9 cellular contexts compared by ENCODE assay signal in genomic region chrX:101051153-101051548, GRCh38. TPM values are rescaled to one million over a fixed set of nuclear protein-coding genes. Genes with fewer than 3 reads are reported as not detected.
DNase-seq lines count a peak whose midpoint lies in the region; ATAC-seq, FAIRE-seq and TF ChIP-seq lines count a peak whose summit lies in the region.
"Had no signal": no experiment of that assay in that cellular context is flagged by ENCODE, and none has a peak within 500 bp of the region (broad histone marks: within the 10 kb centered on the region; RNA-seq: fewer than 3 reads in every experiment).

No MANE protein-coding gene starts in this region.

- no peaks in the 10 kb centered on the region for H3K27me3 ChIP-seq in vagina

- peak overlapping the region; percentile 84 for H3K4me3 ChIP-seq in GM12865 (ENCODE audit: low read depth, low read length)
- H3K4me3 ChIP-seq in lower leg skin (ENCODE audit: low read depth, poor library complexity, severe bottlenecking), result peak overlapping the region; percentile 30
- H3K4me3 ChIP-seq in vagina, result peak overlapping the region; percentile 51 to 58

- FAIRE-seq in H54 (lab: Jason Lieb, UNC), result no peak

- no peak for TF ChIP-seq POLR2A in lower leg skin (IDR thresholded peaks at IDR 0.05)
- no peak for TF ChIP-seq POLR2A in vagina (IDR thresholded peaks at IDR 0.05)
- TF ChIP-seq POLR2A in H54 (IDR thresholded peaks at IDR 0.05; ENCODE audit: low read depth, low read length), result no peak

- POLR2A ChIA-PET in activated naive CD8-positive, alpha-beta T cell treated with anti-CD3 and anti-CD28 coated beads, Interleukin-2, amount 10 ng/mL, durations not matched to agents 7 days and 5 days (lab: Charles Lee), result no interaction called here

- H3K27me3 Mint-ChIP-seq in activated naive CD8-positive, alpha-beta T cell treated with anti-CD3 and anti-CD28 coated beads, Interleukin-2, amount 10 ng/mL, durations not matched to agents 7 days and 5 days, result no peaks in the 10 kb centered on the region

- peak overlapping the region; percentile 80 for H3K27ac ChIP-seq in vagina

- ATAC-seq in HG02678 (IDR thresholded peaks at IDR 0.05; ENCODE audit: unreplicated experiment) (peak; percentile 4), GM18519 (IDR thresholded peaks at IDR 0.05; ENCODE audit: low FRiP score, unreplicated experiment) (no peak)
- no peak for ATAC-seq in activated naive CD8-positive, alpha-beta T cell treated with anti-CD3 and anti-CD28 coated beads, Interleukin-2, amount 10 ng/mL, durations not matched to agents 7 days and 5 days (ENCODE audit: low read depth)

- no peaks in the 10 kb centered on the region for H3K36me3 ChIP-seq in vagina

- peak overlapping the region; percentile 87 for H3K4me3 Mint-ChIP-seq in activated naive CD8-positive, alpha-beta T cell treated with anti-CD3 and anti-CD28 coated beads, Interleukin-2, amount 10 ng/mL, durations not matched to agents 7 days and 5 days

- no peaks in the 10 kb centered on the region for H3K9me3 Mint-ChIP-seq in activated naive CD8-positive, alpha-beta T cell treated with anti-CD3 and anti-CD28 coated beads, Interleukin-2, amount 10 ng/mL, durations not matched to agents 7 days and 5 days

- intact Hi-C loops in lower leg skin (cut with DNase I; ENCODE audit: low total_unique reads) (no loop called here), vagina (cut with DNase I) (no loop called here)

- H3K4me1 ChIP-seq in vagina, result no peaks in the 10 kb centered on the region

- H3K9me3 ChIP-seq in vagina, result no peaks in the 10 kb centered on the region

- H3K36me3 Mint-ChIP-seq in activated naive CD8-positive, alpha-beta T cell treated with anti-CD3 and anti-CD28 coated beads, Interleukin-2, amount 10 ng/mL, durations not matched to agents 7 days and 5 days, result peaks cover 10% of the 10 kb centered on the region

- WGBS in lower leg skin, 2 donors, result 5 to 49% methylated on average over 5 of the region's 5 CpGs

- TF ChIP-seq CTCF in GM12865 (IDR thresholded peaks at IDR 0.05; ENCODE audit: insufficient read depth, low read depth, low read length, missing control alignments), result no peak
- no peak for TF ChIP-seq CTCF in lower leg skin (IDR thresholded peaks at IDR 0.05)
- no peak for TF ChIP-seq CTCF in vagina (IDR thresholded peaks at IDR 0.05)

- H3K4me1 Mint-ChIP-seq in activated naive CD8-positive, alpha-beta T cell treated with anti-CD3 and anti-CD28 coated beads, Interleukin-2, amount 10 ng/mL, durations not matched to agents 7 days and 5 days, result peaks cover 7% of the 10 kb centered on the region

- H3K27ac Mint-ChIP-seq in activated naive CD8-positive, alpha-beta T cell treated with anti-CD3 and anti-CD28 coated beads, Interleukin-2, amount 10 ng/mL, durations not matched to agents 7 days and 5 days, result peak overlapping the region; percentile 92

- no peak for DNase-seq in GM12865 (ENCODE audit: low read depth)
- no peak for DNase-seq in activated naive CD8-positive, alpha-beta T cell treated with anti-CD3 and anti-CD28 coated beads, Interleukin-2, amount 10 ng/mL, durations not matched to agents 7 days and 5 days
- peak in 1 of 2 donors; percentile 12 for DNase-seq in lower leg skin (ENCODE audit: low spot score in 2 of 2)
- no peak for DNase-seq in vagina (ENCODE audit: extremely low spot score in 2 of 2)
- DNase-seq in activated CD4-positive, CD25-positive, alpha-beta regulatory T cell (lab: John Stamatoyannopoulos, UW), result no peak
- DNase-seq in H54 (ENCODE audit: insufficient read length, low spot score), result no peak

RNA-seq across cellular contexts. Expression of gene TRMT2B, which starts 0.8 kb away (rescaled TPM):
- total RNA-seq in activated naive CD8-positive, alpha-beta T cell treated with anti-CD3 and anti-CD28 coated beads, Interleukin-2, amount 10 ng/mL, durations not matched to agents 7 days and 5 days, result 10 to 100 TPM; 33.0 to 34.0 TPM
- total RNA-seq in lower leg skin (10 to 100 TPM; 12.5 to 23.7 (median 14.6) TPM), vagina (10.3 TPM)

RNA-seq across cellular contexts. Expression of gene TMEM35A, which starts 27.5 kb away (rescaled TPM):
- not detected for total RNA-seq in activated naive CD8-positive, alpha-beta T cell treated with anti-CD3 and anti-CD28 coated beads, Interleukin-2, amount 10 ng/mL, durations not matched to agents 7 days and 5 days
- under 1 TPM in 3 of 4 donors, not detected in 1; 0.10 to 0.45 (median 0.17) TPM for total RNA-seq in lower leg skin
- total RNA-seq in vagina, result 5.4 TPM
- total RNA-seq: T-helper 1 cell treated with Interleukin-12 subunit alpha and Interleukin-12 subunit beta and Interleukin-4 antibody, amounts not matched to agents 30 ng/mL and 1 ng/mL, for 36 hours had no signal

RNA-seq across cellular contexts. Expression of gene CENPI, which starts 46.9 kb away (rescaled TPM):
- 10 to 100 TPM; 21.4 to 24.6 TPM for total RNA-seq in activated naive CD8-positive, alpha-beta T cell treated with anti-CD3 and anti-CD28 coated beads, Interleukin-2, amount 10 ng/mL, durations not matched to agents 7 days and 5 days
- total RNA-seq in lower leg skin (1 to 10 TPM in 1 of 4 donors, under 1 TPM in 3; 0.29 to 2.1 (median 0.54) TPM), vagina (1.2 TPM)

Comparison
In these comparisons a context has a peak if more than half of its experiments do, and no peak if none do; other contexts are left out.
1. H3K4me3 ChIP-seq: peak in every context shown above with its lines; median percentile 84 in GM12865; 54 in vagina; 30 in lower leg skin.
2. RNA of gene CENPI, which starts 46.9 kb away (total RNA-seq): 21.4 to 24.6 TPM in activated naive CD8-positive, alpha-beta T cell treated with anti-CD3 and anti-CD28 coated beads, Interleukin-2, amount 10 ng/mL, durations not matched to agents 7 days and 5 days; 1.2 TPM in vagina (single experiment) and 0.29 to 2.1 TPM in lower leg skin; every median in the first group is over 4 times any median in the second.